9 cellular contexts compared by ENCODE assay signal in the genomic region with DNA sequence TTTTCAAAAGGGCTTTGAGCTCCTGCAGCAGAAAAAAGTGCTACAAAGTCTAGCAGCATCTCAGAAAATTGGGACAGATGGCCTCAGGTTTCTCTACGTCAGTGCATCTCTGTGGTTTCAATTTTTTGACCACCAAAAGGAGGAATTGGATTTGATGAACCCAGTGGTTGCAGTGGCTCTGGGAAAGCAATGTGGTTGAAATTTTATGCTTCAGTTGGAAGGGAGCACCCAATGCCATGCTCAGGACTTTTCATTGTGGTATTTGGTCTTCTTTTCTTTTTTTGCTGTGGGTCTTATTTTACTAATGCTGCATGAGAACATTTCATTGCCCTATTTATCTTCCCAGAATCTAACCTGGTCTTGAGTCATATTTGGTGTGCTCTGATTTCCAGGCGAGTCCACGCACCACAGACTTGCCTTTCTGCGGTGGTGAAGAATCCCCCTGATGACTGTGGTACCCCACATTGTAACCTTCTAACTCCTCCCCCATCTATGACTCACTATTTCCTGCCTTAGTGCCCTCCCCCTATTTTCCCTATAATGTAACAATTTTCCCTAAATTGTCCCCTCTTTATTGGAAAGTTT. TPM values are rescaled to one million over a fixed set of nuclear protein-coding genes. Genes with fewer than 3 reads are reported as not detected.
DNase-seq lines count a peak whose midpoint lies in the region; ATAC-seq, FAIRE-seq and TF ChIP-seq lines count a peak whose summit lies in the region.
"Had no signal": no experiment of that assay in that cellular context is flagged by ENCODE, and none has a peak within 500 bp of the region (broad histone marks: within the 10 kb centered on the region; RNA-seq: fewer than 3 reads in every experiment).

No MANE protein-coding gene starts in this region.

- TF ChIP-seq RAD21 in GM12878 (IDR thresholded peaks at IDR 0.05; ENCODE audit: insufficient read depth, low read depth, low read length), result 0 out of 2 replicates have a peak, but pooled peaks have one; percentile 8

- H4K20me1 ChIP-seq in GM12878 (ENCODE audit: control insufficient read depth, insufficient read depth) (no peaks in the 10 kb centered on the region), OCI-LY7 (ENCODE audit: insufficient read depth, low read length) (no peaks in the 10 kb centered on the region)

- CTCF ChIA-PET in GM10248 (lab: Yijun Ruan, JAX) (interaction anchor here (0.6 to 11.9 kb wide), 11 partner anchors 10 to 373 kb away, joined by 3 to 175 read pairs (median 4); no protein-coding TSS in a partner anchor), GM12878 (lab: Yijun Ruan, JAX) (interaction anchor here (0.7 to 12.4 kb wide), 16 partner anchors 14 to 370 kb away, joined by 3 to 253 read pairs (median 8); no protein-coding TSS in a partner anchor), OCI-LY7 (lab: Charles Lee; ENCODE audit: unreplicated experiment) (no interaction called here)

- no peaks in the 10 kb centered on the region for H3K79me2 ChIP-seq in GM12878 (ENCODE audit: control insufficient read depth, insufficient read depth, low read length)
- H3K79me2 ChIP-seq in OCI-LY7 (ENCODE audit: insufficient read depth, low read depth, low read length), result no peaks in the 10 kb centered on the region

- POLR2A ChIA-PET in GM10248 (lab: Yijun Ruan, JAX) (no interaction called here), GM12878 (lab: Charles Lee) (interaction anchor here (1.2 to 1.4 kb wide), 5 partner anchors 8 to 117 kb away, joined by 3 to 10 read pairs (median 4); no protein-coding TSS in a partner anchor), OCI-LY7 (lab: Charles Lee) (interaction anchor here (1.0 to 1.8 kb wide), 2 partner anchors 16 to 17 kb away, joined by 3 read pairs; no protein-coding TSS in a partner anchor)

- H3K36me3 ChIP-seq in GM12878 (ENCODE audit: control insufficient read depth in 2 of 2, insufficient read depth in 2 of 2, low read length in 1 of 2) (peaks cover 0 to 6% of the 10 kb centered on the region in 2 experiments; a peak in 1 of 4 replicates), uterus (no peaks in the 10 kb centered on the region), OCI-LY7 (ENCODE audit: insufficient read depth, low read length) (no peaks in the 10 kb centered on the region)
- H3K36me3 ChIP-seq: vagina had no signal

- no peaks in the 10 kb centered on the region for H3K9me2 ChIP-seq in OCI-LY7 (ENCODE audit: insufficient read depth, low read length)

- peak overlapping the region; percentile 38; the same call in 1 of the 2 replicates for H3K4me2 ChIP-seq in GM12878 (ENCODE audit: control insufficient read depth, insufficient read depth)
- H3K4me2 ChIP-seq in OCI-LY7 (ENCODE audit: low read length), result no peak overlapping the region

- RAD21 ChIA-PET in GM12878 (lab: Charles Lee; ENCODE audit: unreplicated experiment), result interaction anchor here (0.6 to 12.5 kb wide), 17 partner anchors 9 to 1536 kb away, joined by 3 to 171 read pairs (median 4); no protein-coding TSS in a partner anchor

- H2AFZ ChIP-seq in GM12878 (ENCODE audit: control insufficient read depth, low read depth, low read length) (no peak overlapping the region; the same call in 1 of the 2 replicates), OCI-LY7 (ENCODE audit: low read length) (no peak overlapping the region)

- H3K27ac ChIP-seq in GM12878 (ENCODE audit: control insufficient read depth, insufficient read depth) (peak overlapping the region; percentile 54), uterus (no peak overlapping the region), OCI-LY7 (ENCODE audit: low read depth, low read length, poor library complexity, severe bottlenecking) (no peak overlapping the region)
- H3K27ac ChIP-seq: vagina had no signal

- intact Hi-C loops in GM12878 (cut with micrococcal nuclease; ENCODE audit: unreplicated experiment), result loop anchor here (1.0 to 2.0 kb wide), 4 partner anchors 15 to 145 kb away; no protein-coding TSS in a partner anchor
- intact Hi-C loops in uterus (cut with DNase I; ENCODE audit: low total_unique reads), result no loop called here
- intact Hi-C loops in OCI-LY7 (cut with micrococcal nuclease; ENCODE audit: unreplicated experiment), result no loop called here

- DNase-seq in GM10248 (ENCODE audit: extremely low spot score), result peak; percentile 29
- peak; percentile 97 for DNase-seq in M059J (ENCODE audit: low read depth)
- DNase-seq in GM12878 (ENCODE audit: low read depth, low spot score), result peak; percentile 95
- no peak for DNase-seq in COR-L47 (lab: John Stamatoyannopoulos, UW)
- no peak for DNase-seq in ACHN
- DNase-seq in uterus, result no peak
- no peak for DNase-seq in OCI-LY7 (ENCODE audit: low spot score)

- WGBS in GM12878 (ENCODE audit: insufficient coverage, insufficient replicate concordance, low lambda C conversion rate, missing lambda C conversion rate), result 2% methylated on average over 4 of the region's 4 CpGs

- ATAC-seq in GM21576 (IDR thresholded peaks at IDR 0.05; ENCODE audit: unreplicated experiment), result peak; percentile 45
- peak; percentile 76 for ATAC-seq in GM12878

- H3K4me3 ChIP-seq in GM12878 (no peak overlapping the region; the same call in 1 of the 2 replicates), uterus (no peak overlapping the region), OCI-LY7 (ENCODE audit: low read depth, low read length, poor library complexity, severe bottlenecking) (no peak overlapping the region)
- H3K4me3 ChIP-seq: vagina had no signal

- H3K9me3 ChIP-seq in GM12878 (replicated peaks; ENCODE audit: control insufficient read depth, insufficient read depth, low read length) (no peaks in the 10 kb centered on the region; the same call in 2 of the 3 replicates), uterus (no peaks in the 10 kb centered on the region), OCI-LY7 (ENCODE audit: low read length) (no peaks in the 10 kb centered on the region)
- H3K9me3 ChIP-seq: vagina had no signal

- no peak for TF ChIP-seq CTCF in GM10248 (IDR thresholded peaks at IDR 0.05; ENCODE audit: control extremely low read depth, extremely low read depth, low read depth, missing control alignments)
- TF ChIP-seq CTCF in GM12878 (IDR thresholded peaks at IDR 0.05 in 2 of 3, conservative IDR thresholded peaks at IDR 0.05 in 1 of 3; ENCODE audit: control insufficient read depth in 2 of 3, extremely low read depth in 1 of 3, insufficient read depth in 1 of 3, low read depth in 3 of 3, low read length in 3 of 3), result no peak
- no peak for TF ChIP-seq CTCF in uterus (IDR thresholded peaks at IDR 0.05)
- TF ChIP-seq CTCF in OCI-LY7 (conservative IDR thresholded peaks at IDR 0.05; ENCODE audit: low read length), result no peak

- SMC1A ChIA-PET in GM12878 (lab: Charles Lee; ENCODE audit: uncharacterized antibody, unreplicated experiment), result interaction anchor here (0.6 to 11.8 kb wide), 16 partner anchors 8 to 156 kb away, joined by 3 to 275 read pairs (median 6); no protein-coding TSS in a partner anchor

- BruUV-seq in GM12878 (replicated peaks; lab: Mats Ljungman, UMichigan) (no TSS peak), OCI-LY7 (replicated peaks; lab: Mats Ljungman, UMichigan) (no TSS peak)

- H3K27me3 ChIP-seq in GM12878 (replicated peaks in 1 of 2; ENCODE audit: control insufficient read depth in 2 of 2, insufficient read depth in 2 of 2, low read length in 1 of 2) (no peaks in the 10 kb centered on the region), uterus (no peaks in the 10 kb centered on the region)
- H3K27me3 ChIP-seq: vagina had no signal

- in situ Hi-C loops in GM12878 (cut with MboI), result loop anchor here (5.0 kb wide), 1 partner anchor 376 kb away; no protein-coding TSS in a partner anchor
- in situ Hi-C loops in ACHN (cut with HindIII; ENCODE audit: low pct_ligation_motif_present, low pct_unique_long_range_greater_than_20kb, low sequenced_read_pairs), result loop anchor here (25.0 kb wide), 1 partner anchor 381 kb away; no protein-coding TSS in a partner anchor

- peak in 1 of 2 experiments; percentile 91; a peak in 3 of 4 replicates for TF ChIP-seq EP300 in GM12878 (IDR thresholded peaks at IDR 0.05; ENCODE audit: borderline replicate concordance in 1 of 2, control insufficient read depth in 1 of 2, low read depth in 2 of 2, low read length in 2 of 2)

- FAIRE-seq in GM12878 (lab: Jason Lieb, UNC), result peak; percentile 23

- H3K4me1 ChIP-seq in GM12878 (ENCODE audit: control insufficient read depth, insufficient read depth, low read length) (peaks cover 34% of the 10 kb centered on the region), uterus (no peaks in the 10 kb centered on the region), OCI-LY7 (ENCODE audit: insufficient read depth, low read length, poor library complexity, severe bottlenecking) (peaks cover 11% of the 10 kb centered on the region)
- H3K4me1 ChIP-seq: vagina had no signal

- TF ChIP-seq POLR2A in GM12878 (IDR thresholded peaks at IDR 0.05; ENCODE audit: low read depth, low read length) (no peak), uterus (IDR thresholded peaks at IDR 0.05) (no peak)

- peak overlapping the region; percentile 30; the same call in 1 of the 2 replicates for H3K9ac ChIP-seq in GM12878 (ENCODE audit: control insufficient read depth, insufficient read depth, low read length)

RNA-seq across cellular contexts. Expression of a gene that starts 56.7 kb away (rescaled TPM):
- 6.8 and 6.9 TPM in 2 replicates for total RNA-seq in M059J (2014; rRNA removed; shearing (Covaris generic))
- total RNA-seq in GM12878 (2013; cell fraction: nucleolus; rRNA removed), result 11.5 and 12.4 TPM in 2 replicates
- total RNA-seq in GM12878 (2014; rRNA removed), result 38.2 and 39.3 TPM in 2 replicates
- total RNA-seq in GM12878 (2014; rRNA removed; fragmentation: Illumina TruSeq; extraction: Trizol), result 29.8 TPM in 2 replicates
- total RNA-seq in GM12878 (2021), result 37.6 and 40.8 TPM in 2 replicates
- polyA plus RNA-seq in GM12878 (2011; ENCODE audit: low read depth), result 8.8 TPM
- polyA plus RNA-seq in GM12878 (2011; rRNA removed), result 3.2 and 3.8 TPM in 2 replicates
- 3.9 and 6.3 TPM in 2 replicates for polyA plus RNA-seq in GM12878 (2011; cell fraction: cytosol; rRNA removed)
- 7.0 and 7.1 TPM in 2 replicates for polyA plus RNA-seq in GM12878 (2011; cell fraction: nucleus; rRNA removed)
- 14.1 and 23.7 TPM in 2 replicates for polyA plus RNA-seq in GM12878 (2012)
- 23.2 and 31.6 TPM in 2 replicates for polyA plus RNA-seq in GM12878 (2014; fragmentation: Illumina TruSeq; extraction: Trizol)
- polyA plus RNA-seq in GM12878 (2014; fragmentation: Nextera tagmentation; extraction: Ambion mirVana), result 10 to 100 TPM; 11.9 to 13.3 TPM
- polyA plus RNA-seq in GM12878 (2014; rRNA removed), result 29.2 and 31.8 TPM in 2 replicates
- polyA plus RNA-seq in GM12878 (2016; fragmentation: Nextera tagmentation; extraction: Ambion mirVana), result 10 to 100 TPM; 52.2 to 59.4 TPM
- polyA minus RNA-seq in GM12878 (2011; rRNA and poly(A)+ RNA removed), result 8.2 and 8.8 TPM in 2 replicates
- polyA minus RNA-seq in GM12878 (2011; cell fraction: cytosol; rRNA and poly(A)+ RNA removed), result 2.0 and 2.5 TPM in 2 replicates
- 8.2 and 11.6 TPM in 2 replicates for polyA minus RNA-seq in GM12878 (2011; cell fraction: nucleus; rRNA and poly(A)+ RNA removed)
- 10 to 100 TPM; 25.6 to 97.9 (median 64.2) TPM for total RNA-seq in uterus
- total RNA-seq in OCI-LY7 (2014; rRNA removed; shearing (Covaris generic)), result 0.41 and 1.1 TPM in 2 replicates
- 0.13 TPM in 1 of 2 replicates, not detected in the other for total RNA-seq in OCI-LY7 (2022)

Comparison
In these comparisons a context has a peak if more than half of its experiments do, and no peak if none do; other contexts are left out.
1. DNase-seq: peak in GM10248 (single experiment), M059J (single experiment) and GM12878 (single experiment); none in COR-L47 (single experiment), ACHN (single experiment), uterus (0 of 2) and OCI-LY7 (single experiment).